Comparison of ENCODE assay signal across 20 cellular contexts in genomic region chr12:105892362-105892910, GRCh38.
"Had no signal": no experiment of that assay in that cellular context is flagged by ENCODE, and none has a peak within 500 bp of the region (broad histone marks: within the 10 kb centered on the region; RNA-seq: fewer than 3 reads in every experiment).

No MANE protein-coding gene starts in this region.

- DNase-seq: MV-4-11, NCI-H1048, NCI-H1105, NCI-H1417, NCI-H1436 treated with DMSO at 0.1 percent for 48 hours, NCI-H1694, NCI-H187 treated with DMSO at 0.1 percent for 48 hours, NCI-H2081, NCI-H2171 treated with DMSO at 0.1 percent for 48 hours, NCI-H345, NCI-H446 treated with DMSO at 0.1 percent for 48 hours, NCI-H510A treated with DMSO at 0.1 percent for 48 hours, NCI-H526, RPMI8226, SHP77, SW 1271, T-cell had no signal

- H3K4me3 ChIP-seq: K562 had no signal

- H3K9ac ChIP-seq: KMS-11 had no signal

- ATAC-seq: K562, T-cell had no signal

- H3K4me2 ChIP-seq: KMS-11 had no signal

- H3K27ac ChIP-seq: HL-60, KMS-11 had no signal
